8 cellular contexts compared by ENCODE assay signal in genomic region chr17:21286771-21287702, GRCh38. TPM values are rescaled to one million over a fixed set of nuclear protein-coding genes. Genes with fewer than 3 reads are reported as not detected.
DNase-seq lines count a peak whose midpoint lies in the region; ATAC-seq and TF ChIP-seq lines count a peak whose summit lies in the region.

No MANE protein-coding gene starts in this region.

- H3K27ac Mint-ChIP-seq in T-cell, result peak overlapping the region; percentile 94 to 97

- peak overlapping the region; percentile 89 for H3K4me3 ChIP-seq in psoas muscle

- H3K27me3 ChIP-seq in psoas muscle (ENCODE audit: insufficient read depth in 3 of 3, low read length in 2 of 3), result peaks cover 0 to 2% (median 0%) of the 10 kb centered on the region in 3 donors

- DNase-seq in GM13977 (ENCODE audit: low spot score) (peak; percentile 31), T-cell (peak in 1 of 34 experiments; percentile 11), epithelial cell of prostate (ENCODE audit: low read depth, low spot score) (no peak), psoas muscle (no peak), KG1 (lab: John Stamatoyannopoulos, UW) (no peak)
- DNase-seq in effector CD4-positive, alpha-beta T cell, result no peak
- DNase-seq in central memory CD4-positive, alpha-beta T cell, result no peak

- H3K9me3 ChIP-seq in psoas muscle, result no peaks in the 10 kb centered on the region

- peaks cover 0 to 5% of the 10 kb centered on the region in 2 donors for H3K36me3 ChIP-seq in psoas muscle (ENCODE audit: insufficient read depth in 1 of 2, low read depth in 1 of 2)

- in situ Hi-C loops in GM13977 (cut with MboI; ENCODE audit: low pct_unique_long_range_greater_than_20kb, low sequenced_read_pairs, unreplicated experiment), result loop anchor here (25.0 kb wide), 1 partner anchor 225 kb away; no protein-coding TSS in a partner anchor

- no peak for ATAC-seq in T-cell (replicated peaks in 1 of 4)
- ATAC-seq in psoas muscle, result no peak
- ATAC-seq in GM18519 (IDR thresholded peaks at IDR 0.05; ENCODE audit: low FRiP score, unreplicated experiment), result no peak

- peak overlapping the region; percentile 91 to 96 (median 91) for H3K4me3 Mint-ChIP-seq in T-cell

- H3K27ac ChIP-seq in epithelial cell of prostate (peak overlapping the region; percentile 93), psoas muscle (peak overlapping the region; percentile 99)

- H3K9me3 Mint-ChIP-seq in T-cell, result no peaks in the 10 kb centered on the region

- POLR2A ChIA-PET in T-cell (lab: Charles Lee), result interaction anchor here in 1 of 2 donors (0.6 kb wide), 1 partner anchor 33 kb away, joined by 4 read pairs; no protein-coding TSS in a partner anchor

- H3K36me3 Mint-ChIP-seq in T-cell, result peaks cover 4% of the 10 kb centered on the region

- H3K27me3 Mint-ChIP-seq in T-cell, result peaks cover 0 to 2% of the 10 kb centered on the region in 2 donors

- peaks cover 50 to 70% (median 61%) of the 10 kb centered on the region in 3 donors for H3K4me1 Mint-ChIP-seq in T-cell

- CTCF ChIA-PET in T-cell (lab: Charles Lee), result interaction anchor here (1.0 to 1.7 kb wide), 2 partner anchors 10 to 166 kb away, joined by 3 to 4 read pairs; no protein-coding TSS in a partner anchor

- intact Hi-C loops in psoas muscle (cut with DNase I), result loop anchor here (2.0 to 10.0 kb wide), 6 partner anchors 35 to 244 kb away; partner anchors contain the start of genes DHRS7B (in 2 of the 2), NATD1 (in 1 of the 2), TMEM11 (in 1 of the 2) and USP22 (in 1 of the 2)

- peaks cover 60% of the 10 kb centered on the region for H3K4me1 ChIP-seq in psoas muscle

- TF ChIP-seq CTCF in GM13977 (IDR thresholded peaks at IDR 0.05; ENCODE audit: extremely low read depth, insufficient read depth, missing control alignments), result no peak
- no peak for TF ChIP-seq CTCF in psoas muscle (IDR thresholded peaks at IDR 0.05)

- 35 to 51% (median 42%) methylated on average over 9 of the region's 9 CpGs for WGBS in psoas muscle, 3 donors

RNA-seq across cellular contexts. Expression of gene MAP2K3, which starts 2.5 kb away (rescaled TPM):
- 10 to 100 TPM; 36.9 to 61.3 (median 57.1) TPM for total RNA-seq in T-cell
- total RNA-seq in psoas muscle, result 100 to 1,000 TPM in 2 of 4 donors, 10 to 100 TPM in 2; 64.4 to 126 (median 107) TPM
- polyA plus RNA-seq in psoas muscle, result 100 to 1,000 TPM in 2 of 3 donors, 10 to 100 TPM in 1; 86.3 to 229 (median 146) TPM

RNA-seq across cellular contexts. Expression of gene NATD1, which starts 33.8 kb away (rescaled TPM):
- total RNA-seq in T-cell (10 to 100 TPM in 2 of 5 donors, 1 to 10 TPM in 3; 7.2 to 11.1 (median 9.6) TPM), psoas muscle (10 to 100 TPM; 21.6 to 48.0 (median 24.5) TPM)
- 10 to 100 TPM in 2 of 3 donors, 1 to 10 TPM in 1; 4.7 to 15.1 (median 10.5) TPM for polyA plus RNA-seq in psoas muscle
